8 cellular contexts compared by ENCODE assay signal in the genomic region with DNA sequence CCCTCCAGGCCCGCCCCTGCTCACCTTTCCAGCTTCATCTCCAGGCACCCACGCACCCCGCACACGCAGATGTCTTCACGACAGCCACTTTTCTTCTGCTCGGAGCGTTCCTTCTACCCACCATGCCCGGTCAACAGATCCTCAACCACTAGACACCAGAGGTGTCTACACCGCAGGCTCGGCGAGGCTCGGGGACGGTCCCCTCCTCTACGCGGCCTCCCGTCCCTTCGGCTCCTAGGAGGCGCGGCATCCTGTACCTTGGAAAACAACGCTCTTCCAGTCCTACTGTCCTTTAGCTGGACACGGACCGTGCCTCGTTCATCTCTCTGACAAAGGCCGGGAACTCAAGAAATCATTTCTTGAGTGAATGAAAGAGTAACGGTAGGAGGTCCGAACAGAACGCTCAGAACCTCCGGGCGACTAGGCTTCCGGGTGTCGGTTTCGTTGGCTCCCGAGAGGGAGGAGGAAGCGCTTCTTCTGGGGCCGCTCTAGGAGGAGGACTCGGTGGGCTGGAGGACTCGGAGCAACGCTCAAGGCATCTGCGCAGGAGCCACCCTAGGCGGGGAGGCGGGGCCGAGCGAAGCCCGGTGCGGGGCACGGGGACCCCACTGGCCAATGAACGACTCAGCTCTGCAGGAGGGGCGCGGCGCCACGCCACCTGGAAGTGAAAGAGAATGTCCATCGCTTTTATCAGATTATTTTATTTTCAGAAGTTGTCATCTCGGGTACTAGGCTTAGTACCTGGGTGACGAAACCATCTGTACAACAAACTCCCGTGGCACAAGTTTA. TPM values are rescaled to one million over a fixed set of nuclear protein-coding genes. Genes with fewer than 3 reads are reported as not detected.
DNase-seq lines count a peak whose midpoint lies in the region; ATAC-seq and TF ChIP-seq lines count a peak whose summit lies in the region.

No MANE protein-coding gene starts in this region.

- no peaks in the 10 kb centered on the region for H3K9me3 ChIP-seq in PC-9 (ENCODE audit: insufficient read depth, low read depth)

- TF ChIP-seq POLR2A in erythroblast (IDR thresholded peaks at IDR 0.05; ENCODE audit: low read length): peak; percentile 92

- CTCF ChIA-PET in PC-9 (lab: Charles Lee): interaction anchor here (0.9 to 1.0 kb wide), 2 partner anchors 108 to 124 kb away, joined by 3 to 5 read pairs; no protein-coding TSS in a partner anchor

- TSS peak; percentile 53 for BruUV-seq in PC-9 (replicated peaks; lab: Mats Ljungman, UMichigan)

- H3F3A ChIP-seq in PC-9 (ENCODE audit: insufficient read depth, low read depth): no peaks in the 10 kb centered on the region

- TF ChIP-seq CTCF in PC-9 (conservative IDR thresholded peaks at IDR 0.05): no peak

- intact Hi-C loops in PC-9 (cut with micrococcal nuclease; ENCODE audit: unreplicated experiment): loop anchor here (1.0 kb wide), 2 partner anchors 8 to 35 kb away; partner anchors contain the start of gene PLOD3

- peak overlapping the region; percentile 88 for H2AFZ ChIP-seq in PC-9

- H3K9me2 ChIP-seq in PC-9 (ENCODE audit: insufficient read depth): no peaks in the 10 kb centered on the region

- H3K36me3 Mint-ChIP-seq in activated T-cell treated with anti-CD3 and anti-CD28 coated beads, Interleukin-2, amount 50 U/mL, for 4 hours (ENCODE audit: insufficient read depth): peaks cover 13% of the 10 kb centered on the region

- no peaks in the 10 kb centered on the region for H3K27me3 ChIP-seq in PC-9 (ENCODE audit: insufficient read depth, low read depth)

- peak; percentile 96 for DNase-seq in DMS53 treated with DMSO at 0.1 percent for 48 hours (lab: John Stamatoyannopoulos, UW; ENCODE audit: unreplicated experiment)
- DNase-seq in KBM-7: peak; percentile 97
- peak; percentile 94 to 100 for DNase-seq in PC-9
- DNase-seq in activated T-cell treated with anti-CD3 and anti-CD28 coated beads, Interleukin-2, amount 50 U/mL, for 4 hours: peak; percentile 97
- DNase-seq in erythroblast (lab: John Stamatoyannopoulos, UW): peak; percentile 98
- DNase-seq in mucosa of gallbladder (ENCODE audit: low spot score): peak; percentile 99
- peak; percentile 99 for DNase-seq in stimulated activated CD8-positive, alpha-beta memory T cell treated with anti-CD3 and anti-CD28 coated beads, Interleukin-4, amount 100 ng/mL, for 24 hours (ENCODE audit: low read depth)

- H3K9me3 Mint-ChIP-seq in activated T-cell treated with anti-CD3 and anti-CD28 coated beads, Interleukin-2, amount 50 U/mL, for 4 hours: no peaks in the 10 kb centered on the region

- peaks cover 2% of the 10 kb centered on the region for H3K27me3 Mint-ChIP-seq in activated T-cell treated with anti-CD3 and anti-CD28 coated beads, Interleukin-2, amount 50 U/mL, for 4 hours (ENCODE audit: low read depth)

- peak overlapping the region; percentile 48 for H3K27ac ChIP-seq in PC-9

- peak overlapping the region; percentile 99 for H3K4me3 Mint-ChIP-seq in activated T-cell treated with anti-CD3 and anti-CD28 coated beads, Interleukin-2, amount 50 U/mL, for 4 hours

- no peaks in the 10 kb centered on the region for H3K36me3 ChIP-seq in PC-9 (ENCODE audit: low read depth)

- H3K4me1 Mint-ChIP-seq in activated T-cell treated with anti-CD3 and anti-CD28 coated beads, Interleukin-2, amount 50 U/mL, for 4 hours (ENCODE audit: low read depth): peaks cover 26% of the 10 kb centered on the region

- peaks cover 37% of the 10 kb centered on the region for H3K79me2 ChIP-seq in PC-9 (ENCODE audit: low read depth)

- H3K4me2 ChIP-seq in PC-9: peak overlapping the region; percentile 80

- POLR2A ChIA-PET in PC-9 (lab: Charles Lee; ENCODE audit: unreplicated experiment): interaction anchor here (0.5 to 1.0 kb wide), 7 partner anchors 34 to 1747 kb away, joined by 3 to 11 read pairs (median 5); partner anchors contain the start of genes ACHE, MOSPD3 and ZNHIT1

- peak; percentile 95 for ATAC-seq in GM21723 (IDR thresholded peaks at IDR 0.05; ENCODE audit: unreplicated experiment)
- ATAC-seq in activated T-cell treated with anti-CD3 and anti-CD28 coated beads, Interleukin-2, amount 50 U/mL, for 4 hours: peak; percentile 99 to 100

- in situ Hi-C loops in KBM-7 (cut with MboI; ENCODE audit: low pct_unique_long_range_greater_than_20kb, low sequenced_read_pairs): no loop called here

- peak overlapping the region; percentile 74 for H3K4me3 ChIP-seq in PC-9

- peaks cover 10% of the 10 kb centered on the region for H4K20me1 ChIP-seq in PC-9 (ENCODE audit: insufficient read depth)

- peaks cover 17% of the 10 kb centered on the region for H3K4me1 ChIP-seq in PC-9 (replicated peaks; ENCODE audit: insufficient read depth)

RNA-seq across cellular contexts. Expression of gene FIS1, which starts 7.2 kb away (rescaled TPM):
- total RNA-seq in PC-9 (2021) (184 and 200 TPM in 2 replicates), mucosa of gallbladder (190 TPM)
- 100 to 1,000 TPM; 126 to 148 (median 136) TPM for total RNA-seq in activated T-cell treated with anti-CD3 and anti-CD28 coated beads, Interleukin-2, amount 50 U/mL, for 4 hours

RNA-seq across cellular contexts. Expression of gene CLDN15, which starts 14.5 kb away (rescaled TPM):
- 16.0 and 17.2 TPM in 2 replicates for total RNA-seq in PC-9 (2021)
- 10 to 100 TPM; 15.6 to 18.5 (median 17.6) TPM for total RNA-seq in activated T-cell treated with anti-CD3 and anti-CD28 coated beads, Interleukin-2, amount 50 U/mL, for 4 hours
- total RNA-seq in mucosa of gallbladder: 46.4 TPM

RNA-seq across cellular contexts. Expression of gene ZNHIT1, which starts 34.1 kb away (rescaled TPM):
- 105 and 110 TPM in 2 replicates for total RNA-seq in PC-9 (2021)
- total RNA-seq in activated T-cell treated with anti-CD3 and anti-CD28 coated beads, Interleukin-2, amount 50 U/mL, for 4 hours: 10 to 100 TPM; 50.4 to 55.0 (median 53.2) TPM
- 92.6 TPM for total RNA-seq in mucosa of gallbladder

RNA-seq across cellular contexts. Expression of gene PLOD3, which starts 34.7 kb away (rescaled TPM):
- total RNA-seq in PC-9 (2021) (93.2 and 105 TPM in 2 replicates), mucosa of gallbladder (104 TPM)
- total RNA-seq in activated T-cell treated with anti-CD3 and anti-CD28 coated beads, Interleukin-2, amount 50 U/mL, for 4 hours: 10 to 100 TPM; 30.1 to 38.9 (median 33.2) TPM

RNA-seq across cellular contexts. Expression of gene MOGAT3, which starts 51.2 kb away (rescaled TPM):
- total RNA-seq in PC-9 (2021): not detected in 2 replicates
- not detected for total RNA-seq in activated T-cell treated with anti-CD3 and anti-CD28 coated beads, Interleukin-2, amount 50 U/mL, for 4 hours
- total RNA-seq in mucosa of gallbladder: 0.14 TPM

Comparison
In these comparisons a context has a peak if more than half of its experiments do, and no peak if none do; other contexts are left out.
1. Peak in every context shown above with its lines: DNase-seq, ATAC-seq, H3K4me3 ChIP-seq and H3K27ac ChIP-seq.